22 cellular contexts compared by ENCODE assay signal in genomic region chrX:63719633-63720032, GRCh38.
"Had no signal": no experiment of that assay in that cellular context is flagged by ENCODE, and none has a peak within 500 bp of the region (broad histone marks: within the 10 kb centered on the region; RNA-seq: fewer than 3 reads in every experiment).

No MANE protein-coding gene starts in this region.

- H3K27ac Mint-ChIP-seq: effector memory CD8-positive, alpha-beta T cell; naive thymus-derived CD8-positive, alpha-beta T cell; nephron progenitor cell had no signal

- DNase-seq: cerebellar nuclear complex; cortex of kidney; effector memory CD8-positive, alpha-beta T cell; kidney; left lung; lower lobe of right lung; naive thymus-derived CD8-positive, alpha-beta T cell; nephron progenitor cell; nucleus accumbens; ovary; posterior cingulate gyrus; retina; small intestine; stimulated activated CD4-positive, alpha-beta T cell treated with anti-CD3 and anti-CD28 coated beads, Interleukin-15, amount 100 ng/mL, for 24 hours; stimulated activated CD4-positive, alpha-beta T cell treated with anti-CD3 and anti-CD28 coated beads, Interleukin-2, amount 100 ng/mL, for 48 hours; stimulated activated CD8-positive, alpha-beta memory T cell treated with anti-CD3 and anti-CD28 coated beads, Interleukin-4, amount 100 ng/mL, for 48 hours; stimulated activated naive CD4-positive, alpha-beta T cell treated with Interleukin-2 at 50 U/mL for 16 hours; stomach; trophoblast cell had no signal

- ATAC-seq: effector memory CD8-positive, alpha-beta T cell; left lung; lower lobe of right lung; naive thymus-derived CD8-positive, alpha-beta T cell had no signal

- H3K9me3 ChIP-seq: left lung, lower lobe of right lung, ovary, stomach, thyroid gland, vagina had no signal

- H3K4me3 Mint-ChIP-seq: effector memory CD8-positive, alpha-beta T cell; naive thymus-derived CD8-positive, alpha-beta T cell; nephron progenitor cell had no signal

- H3K36me3 ChIP-seq: left lung, lower lobe of right lung, ovary, thyroid gland, vagina had no signal

- H3K4me1 ChIP-seq: left lung, lower lobe of right lung, stomach, vagina had no signal

- H3K27me3 ChIP-seq: hepatocyte, left lung, ovary, stomach, thyroid gland, vagina had no signal

- H3K27ac ChIP-seq: hepatocyte, left lung, lower lobe of right lung, ovary, stomach, thyroid gland, vagina had no signal

- H3K4me1 Mint-ChIP-seq: nephron progenitor cell had no signal

- H3K4me3 ChIP-seq: hepatocyte, left lung, lower lobe of right lung, ovary, stomach, thyroid gland, vagina had no signal

- H3K9me3 Mint-ChIP-seq: effector memory CD8-positive, alpha-beta T cell; naive thymus-derived CD8-positive, alpha-beta T cell had no signal
